ENCODE assay signal across 23 cellular contexts in genomic region chr22:36814796-36815195, GRCh38. TPM values are rescaled to one million over a fixed set of nuclear protein-coding genes. Genes with fewer than 3 reads are reported as not detected.
DNase-seq lines count a peak whose midpoint lies in the region; ATAC-seq, FAIRE-seq and TF ChIP-seq lines count a peak whose summit lies in the region.
"Had no signal": no experiment of that assay in that cellular context is flagged by ENCODE, and none has a peak within 500 bp of the region (broad histone marks: within the 10 kb centered on the region; RNA-seq: fewer than 3 reads in every experiment).

No MANE protein-coding gene starts in this region.

- no peaks in the 10 kb centered on the region for H3K36me3 ChIP-seq in BLaER1 treated with 17β-estradiol and CSF1 and Interleukin-3, amounts not matched to agents 10 nM and 100 nM
- no peaks in the 10 kb centered on the region for H3K36me3 ChIP-seq in kidney (ENCODE audit: control insufficient read depth in 1 of 2, insufficient read depth in 2 of 2, low read length in 2 of 2)
- no peaks in the 10 kb centered on the region for H3K36me3 ChIP-seq in neural progenitor cell
- no peaks in the 10 kb centered on the region for H3K36me3 ChIP-seq in thyroid gland

- peaks cover 17% of the 10 kb centered on the region for H3K4me1 Mint-ChIP-seq in neural progenitor cell
- H3K4me1 Mint-ChIP-seq in stimulated activated naive B cell treated with anti-CD40 and anti-IgM and Interleukin-4, amounts not matched to agents 10 μg/mL and 1 μg/mL and 100 μg/mL, for 72 hours = peaks cover 6 to 9% of the 10 kb centered on the region in 2 donors

- TF ChIP-seq CTCF in kidney (IDR thresholded peaks at IDR 0.05; ENCODE audit: borderline replicate concordance, extremely low read depth, insufficient read depth) (no peak), neural progenitor cell (IDR thresholded peaks at IDR 0.05) (no peak), thyroid gland (IDR thresholded peaks at IDR 0.05) (no peak)

- no peak overlapping the region for H3K27ac ChIP-seq in BLaER1 treated with 17β-estradiol and CSF1 and Interleukin-3, amounts not matched to agents 10 nM and 100 nM
- H3K27ac ChIP-seq in kidney (ENCODE audit: low read depth in 2 of 2, low read length in 2 of 2) (peak overlapping the region; percentile 67 to 79), neural progenitor cell (no peak overlapping the region), thyroid gland (no peak overlapping the region)
- H3K27ac ChIP-seq: HL-60, KMS-11 had no signal

- peaks cover 5% of the 10 kb centered on the region for H3F3A ChIP-seq in neural progenitor cell (ENCODE audit: low read depth)

- no peaks in the 10 kb centered on the region for H3K36me3 Mint-ChIP-seq in neural progenitor cell
- H3K36me3 Mint-ChIP-seq in stimulated activated naive B cell treated with anti-CD40 and anti-IgM and Interleukin-4, amounts not matched to agents 10 μg/mL and 1 μg/mL and 100 μg/mL, for 72 hours = no peaks in the 10 kb centered on the region
- H3K36me3 Mint-ChIP-seq: CD4-positive, CD25-positive, alpha-beta regulatory T cell; CD8-positive, alpha-beta memory T cell had no signal

- WGBS in thyroid gland, 2 donors = 42 to 50% methylated on average over 10 of the region's 10 CpGs

- H3K9me3 ChIP-seq in BLaER1 treated with 17β-estradiol and CSF1 and Interleukin-3, amounts not matched to agents 10 nM and 100 nM (replicated peaks in 1 of 11) = no peaks in the 10 kb centered on the region
- H3K9me3 ChIP-seq in kidney (ENCODE audit: control insufficient read depth in 1 of 2, low read length in 2 of 2) (no peaks in the 10 kb centered on the region), neural progenitor cell (ENCODE audit: low read depth) (no peaks in the 10 kb centered on the region), thyroid gland (no peaks in the 10 kb centered on the region)

- no peak for TF ChIP-seq POLR2A in thyroid gland (IDR thresholded peaks at IDR 0.05)

- peaks cover 0 to 59% (median 17%) of the 10 kb centered on the region in 11 experiments; a peak in 14 of 22 replicates for H4K20me1 ChIP-seq in BLaER1 treated with 17β-estradiol and CSF1 and Interleukin-3, amounts not matched to agents 10 nM and 100 nM
- peaks cover 14% of the 10 kb centered on the region for H4K20me1 ChIP-seq in neural progenitor cell (ENCODE audit: low read depth)

- no peak overlapping the region for H3K9ac ChIP-seq in BLaER1 treated with 17β-estradiol and CSF1 and Interleukin-3, amounts not matched to agents 10 nM and 100 nM
- H3K9ac ChIP-seq in kidney (ENCODE audit: low read length in 2 of 2) (no peak overlapping the region), neural progenitor cell (no peak overlapping the region)
- H3K9ac ChIP-seq: KMS-11 had no signal

- H3K27me3 Mint-ChIP-seq in neural progenitor cell (ENCODE audit: insufficient read depth, low read depth) = peaks cover 49% of the 10 kb centered on the region
- H3K27me3 Mint-ChIP-seq in stimulated activated naive B cell treated with anti-CD40 and anti-IgM and Interleukin-4, amounts not matched to agents 10 μg/mL and 1 μg/mL and 100 μg/mL, for 72 hours = peaks cover 56 to 63% of the 10 kb centered on the region in 2 donors

- peaks cover 17 to 61% (median 42%) of the 10 kb centered on the region in 10 experiments for H3K4me1 ChIP-seq in BLaER1 treated with 17β-estradiol and CSF1 and Interleukin-3, amounts not matched to agents 10 nM and 100 nM
- H3K4me1 ChIP-seq in kidney (ENCODE audit: control insufficient read depth in 1 of 2, insufficient read depth in 1 of 2, low read depth in 1 of 2, low read length in 2 of 2) = peaks cover 0 to 11% of the 10 kb centered on the region in 2 donors
- H3K4me1 ChIP-seq in neural progenitor cell = peaks cover 19% of the 10 kb centered on the region
- peaks cover 4 to 14% of the 10 kb centered on the region in 2 donors for H3K4me1 ChIP-seq in thyroid gland

- H3K4me3 ChIP-seq in BLaER1 treated with 17β-estradiol and CSF1 and Interleukin-3, amounts not matched to agents 10 nM and 100 nM = no peak overlapping the region
- H3K4me3 ChIP-seq in kidney (ENCODE audit: low read length in 2 of 2) (no peak overlapping the region), neural progenitor cell (no peak overlapping the region), thyroid gland (replicated peaks in 1 of 3) (no peak overlapping the region)

- peaks cover 3% of the 10 kb centered on the region for H3K9me3 Mint-ChIP-seq in neural progenitor cell
- H3K9me3 Mint-ChIP-seq in stimulated activated naive B cell treated with anti-CD40 and anti-IgM and Interleukin-4, amounts not matched to agents 10 μg/mL and 1 μg/mL and 100 μg/mL, for 72 hours = no peaks in the 10 kb centered on the region
- H3K9me3 Mint-ChIP-seq: CD8-positive, alpha-beta memory T cell had no signal

- intact Hi-C loops in kidney (cut with DNase I) = no loop called here
- intact Hi-C loops in thyroid gland (cut with DNase I) = no loop called here

- H3K27me3 ChIP-seq in BLaER1 treated with 17β-estradiol and CSF1 and Interleukin-3, amounts not matched to agents 10 nM and 100 nM = peaks cover 59 to 74% (median 69%) of the 10 kb centered on the region in 11 experiments
- peaks cover 72% of the 10 kb centered on the region for H3K27me3 ChIP-seq in neural progenitor cell
- peaks cover 11% of the 10 kb centered on the region for H3K27me3 ChIP-seq in thyroid gland

- H3K4me3 Mint-ChIP-seq in neural progenitor cell = peak overlapping the region; percentile 20
- H3K4me3 Mint-ChIP-seq in stimulated activated naive B cell treated with anti-CD40 and anti-IgM and Interleukin-4, amounts not matched to agents 10 μg/mL and 1 μg/mL and 100 μg/mL, for 72 hours = no peak overlapping the region
- H3K4me3 Mint-ChIP-seq: CD4-positive, CD25-positive, alpha-beta regulatory T cell had no signal

- H2AFZ ChIP-seq in neural progenitor cell (replicated peaks) = no peak overlapping the region

- H3K4me2 ChIP-seq in BLaER1 treated with 17β-estradiol and CSF1 and Interleukin-3, amounts not matched to agents 10 nM and 100 nM = peak overlapping the region in 8 of 11 experiments; percentile 30 to 80 (median 62); a peak in 16 of 22 replicates
- H3K4me2 ChIP-seq in neural progenitor cell = no peak overlapping the region
- H3K4me2 ChIP-seq: KMS-11 had no signal

- DNase-seq in kidney (no peak), neural progenitor cell (ENCODE audit: low spot score) (no peak), thyroid gland (peak; percentile 19 to 28), NCI-H2029 (lab: John Stamatoyannopoulos, UW) (no peak)
- DNase-seq in stimulated activated naive B cell treated with anti-CD40 and anti-IgM and Interleukin-4, amounts not matched to agents 10 μg/mL and 1 μg/mL and 100 μg/mL, for 72 hours = no peak
- DNase-seq: 8988T; C1 segment of cervical spinal cord; CD4-positive, CD25-positive, alpha-beta regulatory T cell; CD8-positive, alpha-beta memory T cell; COR-L47; HCEC 1CT had no signal

- no peaks in the 10 kb centered on the region for H3K79me2 ChIP-seq in neural progenitor cell (ENCODE audit: low read depth)

- no peak for FAIRE-seq in kidney (lab: Jason Lieb, UNC)
- FAIRE-seq: D721Med, G401.6, GM12891, GM18507 had no signal

- no peak for ATAC-seq in stimulated activated naive B cell treated with anti-CD40 and anti-IgM and Interleukin-4, amounts not matched to agents 10 μg/mL and 1 μg/mL and 100 μg/mL, for 72 hours (replicated peaks)
- ATAC-seq in HG02588 (IDR thresholded peaks at IDR 0.05; ENCODE audit: unreplicated experiment) = no peak

- H3K27ac Mint-ChIP-seq in neural progenitor cell = no peak overlapping the region
- no peak overlapping the region for H3K27ac Mint-ChIP-seq in stimulated activated naive B cell treated with anti-CD40 and anti-IgM and Interleukin-4, amounts not matched to agents 10 μg/mL and 1 μg/mL and 100 μg/mL, for 72 hours
- H3K27ac Mint-ChIP-seq: CD8-positive, alpha-beta memory T cell had no signal

RNA-seq across cellular contexts. Expression of gene PVALB, which starts 2.0 kb away (rescaled TPM):
- total RNA-seq in kidney (2.1 TPM), neural progenitor cell (ENCODE audit: low replicate concordance) (not detected in 2 replicates), thyroid gland (not detected)
- 400 TPM for polyA plus RNA-seq in kidney (ENCODE audit: insufficient read depth, low read depth, low replicate concordance)
- total RNA-seq: A673; CD4-positive, CD25-positive, alpha-beta regulatory T cell; CD8-positive, alpha-beta memory T cell; H4; HT1080 had no signal
- polyA plus RNA-seq: AG04450; CD4-positive, CD25-positive, alpha-beta regulatory T cell; CD8-positive, alpha-beta memory T cell had no signal

RNA-seq across cellular contexts. Expression of gene IFT27, which starts 38.9 kb away (rescaled TPM):
- total RNA-seq in kidney = 33.1 TPM
- polyA plus RNA-seq in kidney (ENCODE audit: insufficient read depth, low read depth, low replicate concordance) = 52.7 TPM
- total RNA-seq in neural progenitor cell (ENCODE audit: low replicate concordance) = 31.7 and 37.1 TPM in 2 replicates
- total RNA-seq in thyroid gland = 10 to 100 TPM; 25.1 to 39.2 (median 36.3) TPM

RNA-seq across cellular contexts. Expression of gene NCF4, which starts 46.0 kb away (rescaled TPM):
- total RNA-seq in kidney (19.4 TPM), neural progenitor cell (ENCODE audit: low replicate concordance) (not detected in 2 replicates), thyroid gland (10 to 100 TPM in 1 of 4 donors, 1 to 10 TPM in 3; 3.7 to 16.9 (median 7.0) TPM)
- 4.7 TPM for polyA plus RNA-seq in kidney (ENCODE audit: insufficient read depth, low read depth, low replicate concordance)
- total RNA-seq: A673, H4, HT1080 had no signal
- polyA plus RNA-seq: AG04450 had no signal

Comparison
In these comparisons a context has a peak if more than half of its experiments do, and no peak if none do; other contexts are left out.
1. H3K27ac ChIP-seq: peak in kidney (2 of 2); none in BLaER1 treated with 17β-estradiol and CSF1 and Interleukin-3, amounts not matched to agents 10 nM and 100 nM (0 of 11), neural progenitor cell (single experiment) and thyroid gland (0 of 3).
2. DNase-seq: peak in thyroid gland (2 of 2); none in kidney (single experiment), neural progenitor cell (single experiment), stimulated activated naive B cell treated with anti-CD40 and anti-IgM and Interleukin-4, amounts not matched to agents 10 μg/mL and 1 μg/mL and 100 μg/mL, for 72 hours (single experiment) and NCI-H2029 (single experiment).